In genomic region chr20:53087034-53087777, GRCh38 we compare ENCODE assay signal across 1 cellular context.
A peak's percentile ranks its signal among the peaks of the same experiment; 100 is the strongest.
TF ChIP-seq lines count a peak whose summit lies in the region.

No MANE protein-coding gene starts in this region.

TF ChIP-seq in liver, 16 proteins besides CTCF, POLR2A, EP300 and RAD21:
- TF ChIP-seq SP1 (IDR thresholded peaks at IDR 0.05) (peak; percentile 59), JUND (IDR thresholded peaks at IDR 0.05) (peak in 1 of 2 donors; percentile 8), EGR1 (IDR thresholded peaks at IDR 0.05; ENCODE audit: low read depth in 2 of 2) (no peak), YY1 (IDR thresholded peaks at IDR 0.05) (peak; percentile 36), HNF4A (conservative IDR thresholded peaks at IDR 0.05) (peak; percentile 43 to 54), RXRA (IDR thresholded peaks at IDR 0.05) (peak; percentile 66 to 74), REST (IDR thresholded peaks at IDR 0.05) (no peak), ZBTB33 (IDR thresholded peaks at IDR 0.05) (no peak), ATF3 (IDR thresholded peaks at IDR 0.05) (no peak), GABPA (IDR thresholded peaks at IDR 0.05 in 1 of 2, conservative IDR thresholded peaks at IDR 0.05 in 1 of 2) (no peak), NR2F2 (IDR thresholded peaks at IDR 0.05) (peak; percentile 95)
